In the genomic region with DNA sequence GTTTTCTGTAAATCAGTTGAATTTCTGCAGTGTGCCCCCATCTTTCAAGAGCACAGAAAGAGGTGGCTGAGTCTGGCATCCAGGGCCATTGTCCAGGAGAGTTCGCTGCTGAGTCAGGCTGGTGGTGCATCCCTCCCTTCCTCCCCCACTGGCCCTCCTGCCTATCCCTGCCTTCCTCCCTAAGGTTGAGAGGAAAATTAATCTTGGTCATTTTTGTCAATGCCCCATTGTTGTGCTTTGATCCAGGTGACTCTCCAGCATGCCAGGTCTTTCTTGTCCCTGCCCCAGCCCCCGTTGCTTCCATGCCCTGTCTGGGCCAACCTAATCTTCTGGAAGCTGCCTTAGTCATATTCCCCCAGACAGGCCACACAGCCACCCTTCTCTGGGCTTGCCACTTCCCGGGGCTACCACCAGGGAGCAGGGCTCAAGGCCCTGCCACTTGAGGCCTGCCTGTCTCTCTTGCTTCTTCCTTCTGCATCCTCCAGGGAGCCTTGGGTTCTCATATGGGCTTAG, we compare ENCODE assay signal across 11 cellular contexts. TPM values are rescaled to one million over a fixed set of nuclear protein-coding genes. Genes with fewer than 3 reads are reported as not detected.
A peak's percentile ranks its signal among the peaks of the same experiment; 100 is the strongest.
DNase-seq lines count a peak whose midpoint lies in the region; ATAC-seq, FAIRE-seq and TF ChIP-seq lines count a peak whose summit lies in the region.
"Had no signal": no experiment of that assay in that cellular context is flagged by ENCODE, and none has a peak within 500 bp of the region (broad histone marks: within the 10 kb centered on the region; RNA-seq: fewer than 3 reads in every experiment).

No MANE protein-coding gene starts in this region.

- no peak overlapping the region for H3K27ac ChIP-seq in mesenchymal stem cell (ENCODE audit: low read length, poor library complexity, severe bottlenecking)

- ATAC-seq in T-helper 17 cell, result no peak

- H3K4me1 ChIP-seq in mesenchymal stem cell (ENCODE audit: control insufficient read depth, insufficient read depth, low read depth, low read length), result peaks cover 2% of the 10 kb centered on the region

- H4K91ac ChIP-seq in mesenchymal stem cell (ENCODE audit: low read length), result peak overlapping the region; percentile 8

- no peaks in the 10 kb centered on the region for H3K9me3 Mint-ChIP-seq in Calu3 (ENCODE audit: low read depth, unreplicated experiment)

- H3K4ac ChIP-seq in mesenchymal stem cell (ENCODE audit: low read depth in 1 of 2, low read length in 2 of 2), result no peak overlapping the region

- H2AK5ac ChIP-seq in mesenchymal stem cell (ENCODE audit: low read length, severe bottlenecking), result no peak overlapping the region

- no peak overlapping the region for H3K14ac ChIP-seq in mesenchymal stem cell (ENCODE audit: low read length in 2 of 2)

- H2AFZ ChIP-seq in mesenchymal stem cell (ENCODE audit: low read depth, low read length), result no peak overlapping the region

- H2BK120ac ChIP-seq in mesenchymal stem cell (ENCODE audit: low read depth, low read length), result no peak overlapping the region

- H3K23ac ChIP-seq in mesenchymal stem cell (ENCODE audit: low read length in 2 of 2), result no peak overlapping the region

- H2BK5ac ChIP-seq in mesenchymal stem cell (ENCODE audit: low read depth, low read length, poor library complexity, severe bottlenecking), result no peak overlapping the region

- H3K9ac ChIP-seq in mesenchymal stem cell (ENCODE audit: low read length), result no peak overlapping the region

- no TSS peak for BruUV-seq in Calu3 (replicated peaks; lab: Mats Ljungman, UMichigan)

- H3K4me3 Mint-ChIP-seq in Calu3 (ENCODE audit: low read depth, unreplicated experiment), result peak overlapping the region; percentile 33
- H3K4me3 Mint-ChIP-seq in T-helper 17 cell, result no peak overlapping the region

- H3K9me3 ChIP-seq in mesenchymal stem cell (ENCODE audit: control insufficient read depth, low read length) (no peaks in the 10 kb centered on the region), T-helper 17 cell (ENCODE audit: control insufficient read depth, low read length, poor library complexity, severe bottlenecking) (no peaks in the 10 kb centered on the region)

- DNase-seq in Calu3 (peak; percentile 64), HK-2 (ENCODE audit: unreplicated experiment) (peak; percentile 20), astrocyte of the spinal cord (ENCODE audit: low read depth, low spot score) (no peak), mesenchymal stem cell (no peak), T-helper 17 cell (no peak), epidermal melanocyte (ENCODE audit: insufficient read length, low spot score) (no peak), NCI-H774 (lab: John Stamatoyannopoulos, UW) (no peak), GM12891 (ENCODE audit: insufficient read length, low spot score) (no peak)
- DNase-seq: activated naive CD4-positive, alpha-beta T cell; effector memory CD4-positive, alpha-beta T cell had no signal

- H3K4me3 ChIP-seq in astrocyte of the spinal cord (ENCODE audit: low read depth, low read length) (no peak overlapping the region), mesenchymal stem cell (ENCODE audit: insufficient read depth in 1 of 2, low read depth in 1 of 2, low read length in 2 of 2) (no peak overlapping the region)

- H3K4me2 ChIP-seq in mesenchymal stem cell (ENCODE audit: low read length, poor library complexity, severe bottlenecking), result no peak overlapping the region

- peaks cover 6 to 23% of the 10 kb centered on the region in 2 experiments for H3K27me3 ChIP-seq in mesenchymal stem cell (ENCODE audit: control insufficient read depth in 1 of 2, insufficient read depth in 1 of 2, low read length in 2 of 2)

- no peaks in the 10 kb centered on the region for H3K36me3 ChIP-seq in mesenchymal stem cell (ENCODE audit: control insufficient read depth in 1 of 2, insufficient read depth in 2 of 2, low read depth in 1 of 2, low read length in 2 of 2)

- no peaks in the 10 kb centered on the region for H3K27me3 Mint-ChIP-seq in Calu3 (ENCODE audit: unreplicated experiment)
- peaks cover 43% of the 10 kb centered on the region for H3K27me3 Mint-ChIP-seq in T-helper 17 cell

- CTCF ChIA-PET in Calu3 (lab: Charles Lee), result interaction anchor here (0.7 to 2.9 kb wide), 5 partner anchors 13 to 139 kb away, joined by 3 to 15 read pairs (median 6); a partner anchor contains a TSS

- no peak overlapping the region for H2BK12ac ChIP-seq in mesenchymal stem cell (ENCODE audit: low read length in 2 of 2)

- in situ Hi-C loops in astrocyte of the spinal cord (cut with HindIII; ENCODE audit: low sequenced_read_pairs), result no loop called here

- FAIRE-seq in GM12891 (lab: Jason Lieb, UNC), result no peak

- no peak for TF ChIP-seq POLR2A in GM12891 (IDR thresholded peaks at IDR 0.05; ENCODE audit: low read depth, low read length)

- H4K8ac ChIP-seq in mesenchymal stem cell (ENCODE audit: low read length), result no peak overlapping the region

- H3K27ac Mint-ChIP-seq in Calu3 (ENCODE audit: unreplicated experiment), result peak overlapping the region; percentile 66
- H3K27ac Mint-ChIP-seq in T-helper 17 cell, result no peak overlapping the region

- H3K4me1 Mint-ChIP-seq in Calu3 (ENCODE audit: low read depth, unreplicated experiment) (peaks cover 46% of the 10 kb centered on the region), T-helper 17 cell (peaks cover 10% of the 10 kb centered on the region)

- intact Hi-C loops in Calu3 (cut with micrococcal nuclease; ENCODE audit: unreplicated experiment), result no loop called here

- 82% methylated on average over 3 of the region's 3 CpGs for WGBS in mesenchymal stem cell

- no peak overlapping the region for H2BK15ac ChIP-seq in mesenchymal stem cell (ENCODE audit: low read depth, poor library complexity, severe bottlenecking)

- TF ChIP-seq CTCF in Calu3 (IDR thresholded peaks at IDR 0.05; ENCODE audit: unreplicated experiment) (no peak), astrocyte of the spinal cord (IDR thresholded peaks at IDR 0.05; ENCODE audit: low read depth, low read length) (peak; percentile 21)

- H3K18ac ChIP-seq in mesenchymal stem cell (ENCODE audit: low read depth in 1 of 2, low read length in 2 of 2), result no peak overlapping the region

- H3K79me1 ChIP-seq in mesenchymal stem cell (replicated peaks; ENCODE audit: low read length, poor library complexity, severe bottlenecking), result no peaks in the 10 kb centered on the region

- no peaks in the 10 kb centered on the region for H3K36me3 Mint-ChIP-seq in Calu3 (ENCODE audit: insufficient read depth, unreplicated experiment)
- peaks cover 4% of the 10 kb centered on the region for H3K36me3 Mint-ChIP-seq in T-helper 17 cell (ENCODE audit: low read depth)

TF ChIP-seq in GM12891, 5 proteins besides CTCF, POLR2A, EP300 and RAD21:
- TF ChIP-seq PAX5 (IDR thresholded peaks at IDR 0.05; ENCODE audit: insufficient read depth, low read length, severe bottlenecking) (no peak), POLR2AphosphoS5 (IDR thresholded peaks at IDR 0.05; ENCODE audit: low read depth, low read length) (no peak), TAF1 (IDR thresholded peaks at IDR 0.05; ENCODE audit: low read depth, low read length) (no peak), POU2F2 (IDR thresholded peaks at IDR 0.05; ENCODE audit: low read depth, low read length) (no peak), SPI1 (IDR thresholded peaks at IDR 0.05; ENCODE audit: low read depth, low read length) (no peak)

RNA-seq across cellular contexts. Expression of a gene that starts 26.6 kb away (rescaled TPM):
- total RNA-seq in Calu3 (2022) (not detected in 2 replicates), T-helper 17 cell (not detected)
- 0.17 TPM for polyA plus RNA-seq in mesenchymal stem cell (2013, experiment 1 of 2)
- 0.11 TPM for polyA plus RNA-seq in mesenchymal stem cell (2013, experiment 2 of 2)
- not detected for polyA plus RNA-seq in GM12891 (2012; ENCODE audit: low read depth, missing spikeins)
- total RNA-seq: left lobe of liver had no signal

RNA-seq across cellular contexts. Expression of a gene that starts 41.5 kb away (rescaled TPM):
- total RNA-seq in Calu3 (2022) (not detected in 2 replicates), T-helper 17 cell (not detected)
- polyA plus RNA-seq in mesenchymal stem cell (2013, experiment 1 of 2), result not detected
- polyA plus RNA-seq in mesenchymal stem cell (2013, experiment 2 of 2), result not detected
- not detected for polyA plus RNA-seq in GM12891 (2012; ENCODE audit: low read depth, missing spikeins)
- total RNA-seq: left lobe of liver had no signal

Comparison
In these comparisons a context has a peak if more than half of its experiments do, and no peak if none do; other contexts are left out.
1. DNase-seq: peak in Calu3 (single experiment) and HK-2 (single experiment); none in astrocyte of the spinal cord (single experiment), mesenchymal stem cell (single experiment), T-helper 17 cell (0 of 3), epidermal melanocyte (single experiment), NCI-H774 (single experiment) and GM12891 (single experiment).